ENCODE assay signal across 8 cellular contexts in the genomic region with DNA sequence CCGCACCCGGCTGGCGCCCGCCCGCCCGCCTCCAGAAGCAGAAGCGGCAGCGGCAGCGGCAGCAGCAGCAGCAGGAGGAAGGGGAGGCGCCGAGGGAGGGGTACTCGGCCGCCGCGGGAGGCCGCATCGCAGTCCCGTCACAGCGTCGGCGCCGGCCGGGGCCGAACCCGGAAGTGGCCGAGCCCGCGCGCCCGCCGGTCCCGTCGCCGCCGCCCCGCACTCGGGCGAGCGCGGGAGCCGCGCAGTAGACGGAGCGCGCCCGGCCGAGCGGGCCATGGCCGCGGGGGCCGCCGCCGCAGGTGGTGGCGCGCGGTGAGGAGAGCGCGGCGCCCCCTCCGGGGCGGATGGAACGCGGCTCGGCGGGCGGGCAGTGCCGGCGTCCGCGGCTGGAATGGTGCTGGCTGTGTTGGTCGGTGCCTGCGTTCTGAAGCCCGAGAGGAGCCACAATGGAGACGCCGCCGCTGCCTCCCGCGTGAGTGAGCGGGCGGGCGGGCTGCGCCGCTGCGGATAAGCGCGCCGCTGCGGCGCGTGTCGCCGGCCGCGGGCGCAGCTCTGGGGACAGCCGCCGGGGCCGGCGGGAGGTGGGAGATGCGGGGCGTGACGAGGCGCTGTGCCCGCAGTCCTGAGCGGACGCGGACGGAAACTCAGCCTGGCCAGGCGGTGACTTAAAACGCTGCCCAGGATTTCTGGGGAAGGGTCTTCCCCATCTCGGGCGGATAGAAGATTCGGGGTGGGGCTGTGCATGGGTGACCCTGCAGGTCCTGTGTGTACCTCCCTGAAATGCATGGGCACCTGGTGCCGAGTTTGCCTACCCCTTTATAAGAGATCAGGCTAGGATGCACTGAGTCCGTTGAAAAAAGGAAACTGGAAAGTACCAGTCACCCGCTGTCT. TPM values are rescaled to one million over a fixed set of nuclear protein-coding genes. Genes with fewer than 3 reads are reported as not detected.
A peak's percentile ranks its signal among the peaks of the same experiment; 100 is the strongest.
DNase-seq lines count a peak whose midpoint lies in the region; ATAC-seq and TF ChIP-seq lines count a peak whose summit lies in the region.

A gene with protein sequence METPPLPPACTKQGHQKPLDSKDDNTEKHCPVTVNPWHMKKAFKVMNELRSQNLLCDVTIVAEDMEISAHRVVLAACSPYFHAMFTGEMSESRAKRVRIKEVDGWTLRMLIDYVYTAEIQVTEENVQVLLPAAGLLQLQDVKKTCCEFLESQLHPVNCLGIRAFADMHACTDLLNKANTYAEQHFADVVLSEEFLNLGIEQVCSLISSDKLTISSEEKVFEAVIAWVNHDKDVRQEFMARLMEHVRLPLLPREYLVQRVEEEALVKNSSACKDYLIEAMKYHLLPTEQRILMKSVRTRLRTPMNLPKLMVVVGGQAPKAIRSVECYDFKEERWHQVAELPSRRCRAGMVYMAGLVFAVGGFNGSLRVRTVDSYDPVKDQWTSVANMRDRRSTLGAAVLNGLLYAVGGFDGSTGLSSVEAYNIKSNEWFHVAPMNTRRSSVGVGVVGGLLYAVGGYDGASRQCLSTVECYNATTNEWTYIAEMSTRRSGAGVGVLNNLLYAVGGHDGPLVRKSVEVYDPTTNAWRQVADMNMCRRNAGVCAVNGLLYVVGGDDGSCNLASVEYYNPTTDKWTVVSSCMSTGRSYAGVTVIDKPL (plus strand): TSS at position 131 of the 891 bp plus-strand sequence. CDS start 316 bp downstream, at position 447.

- peak; percentile 22 for TF ChIP-seq RAD21 in neural cell (conservative IDR thresholded peaks at IDR 0.05)

- H3K4me3 ChIP-seq in fibroblast of the aortic adventitia (ENCODE audit: low read depth, low read length) (peak within 1 kb of the TSS; percentile 82), neural cell (ENCODE audit: low read length) (peak within 1 kb of the TSS; percentile 89)

- TF ChIP-seq EP300 in neural cell (conservative IDR thresholded peaks at IDR 0.05; ENCODE audit: poor library complexity, severe bottlenecking), result no peak

- no peaks in the 10 kb centered on the region for H3K27me3 ChIP-seq in neural cell (ENCODE audit: insufficient read depth, low read depth, low read length)

- H3K4me2 ChIP-seq in neural cell (ENCODE audit: low read length), result peak within 1 kb of the TSS; percentile 83

- peak within 1 kb of the TSS; percentile 84 for H2AFZ ChIP-seq in neural cell (ENCODE audit: low read depth, low read length)

- DNase-seq in D341Med (ENCODE audit: low spot score) (peak; percentile 90), HPDE6-E6E7 (ENCODE audit: extremely low spot score) (peak; percentile 40), RPMI8226 (peak; percentile 80), fibroblast of the aortic adventitia (ENCODE audit: low read depth) (peak; percentile 67), stromal cell of bone marrow (ENCODE audit: low read depth) (peak; percentile 50)
- peak; percentile 56 for DNase-seq in activated T-helper 9 cell treated with anti-CD3 and anti-CD28 coated beads, Interleukin-2, amount 50 U/mL, for 16 hours (ENCODE audit: low read depth)

- H3K9me3 ChIP-seq in neural cell (ENCODE audit: low read length), result no peaks in the 10 kb centered on the region

- H3K27ac ChIP-seq in neural cell (ENCODE audit: low read length), result peak within 1 kb of the TSS; percentile 83

- no peak for TF ChIP-seq CTCF in fibroblast of the aortic adventitia (IDR thresholded peaks at IDR 0.05; ENCODE audit: insufficient read depth, low read length)
- peak; percentile 25 for TF ChIP-seq CTCF in neural cell (IDR thresholded peaks at IDR 0.05; ENCODE audit: poor library complexity, severe bottlenecking)

- no peaks in the 10 kb centered on the region for H4K20me1 ChIP-seq in neural cell (ENCODE audit: insufficient read depth)

- peaks cover 31% of the 10 kb centered on the region for H3K79me2 ChIP-seq in neural cell (replicated peaks; ENCODE audit: insufficient read depth, low read length)

- no peaks in the 10 kb centered on the region for H3K9me2 ChIP-seq in neural cell (ENCODE audit: insufficient read depth, low read length)

- peak; percentile 90 for ATAC-seq in GM19467 (IDR thresholded peaks at IDR 0.05; ENCODE audit: unreplicated experiment)

- no peaks in the 10 kb centered on the region for H3F3A ChIP-seq in neural cell (ENCODE audit: insufficient read depth, low read length, poor library complexity, severe bottlenecking)

- peak within 1 kb of the TSS; percentile 77 for H3K9ac ChIP-seq in neural cell (ENCODE audit: low read length)

- H3K36me3 ChIP-seq in neural cell (ENCODE audit: insufficient read depth, low read length), result no peaks in the 10 kb centered on the region

TF ChIP-seq in neural cell, 6 proteins besides CTCF, POLR2A, EP300 and RAD21:
- no peak for TF ChIP-seq TAF1 (IDR thresholded peaks at IDR 0.05; ENCODE audit: low read depth)
- TF ChIP-seq, protein P1, sequence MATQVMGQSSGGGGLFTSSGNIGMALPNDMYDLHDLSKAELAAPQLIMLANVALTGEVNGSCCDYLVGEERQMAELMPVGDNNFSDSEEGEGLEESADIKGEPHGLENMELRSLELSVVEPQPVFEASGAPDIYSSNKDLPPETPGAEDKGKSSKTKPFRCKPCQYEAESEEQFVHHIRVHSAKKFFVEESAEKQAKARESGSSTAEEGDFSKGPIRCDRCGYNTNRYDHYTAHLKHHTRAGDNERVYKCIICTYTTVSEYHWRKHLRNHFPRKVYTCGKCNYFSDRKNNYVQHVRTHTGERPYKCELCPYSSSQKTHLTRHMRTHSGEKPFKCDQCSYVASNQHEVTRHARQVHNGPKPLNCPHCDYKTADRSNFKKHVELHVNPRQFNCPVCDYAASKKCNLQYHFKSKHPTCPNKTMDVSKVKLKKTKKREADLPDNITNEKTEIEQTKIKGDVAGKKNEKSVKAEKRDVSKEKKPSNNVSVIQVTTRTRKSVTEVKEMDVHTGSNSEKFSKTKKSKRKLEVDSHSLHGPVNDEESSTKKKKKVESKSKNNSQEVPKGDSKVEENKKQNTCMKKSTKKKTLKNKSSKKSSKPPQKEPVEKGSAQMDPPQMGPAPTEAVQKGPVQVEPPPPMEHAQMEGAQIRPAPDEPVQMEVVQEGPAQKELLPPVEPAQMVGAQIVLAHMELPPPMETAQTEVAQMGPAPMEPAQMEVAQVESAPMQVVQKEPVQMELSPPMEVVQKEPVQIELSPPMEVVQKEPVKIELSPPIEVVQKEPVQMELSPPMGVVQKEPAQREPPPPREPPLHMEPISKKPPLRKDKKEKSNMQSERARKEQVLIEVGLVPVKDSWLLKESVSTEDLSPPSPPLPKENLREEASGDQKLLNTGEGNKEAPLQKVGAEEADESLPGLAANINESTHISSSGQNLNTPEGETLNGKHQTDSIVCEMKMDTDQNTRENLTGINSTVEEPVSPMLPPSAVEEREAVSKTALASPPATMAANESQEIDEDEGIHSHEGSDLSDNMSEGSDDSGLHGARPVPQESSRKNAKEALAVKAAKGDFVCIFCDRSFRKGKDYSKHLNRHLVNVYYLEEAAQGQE (IDR thresholded peaks at IDR 0.05; ENCODE audit: borderline replicate concordance), result no peak
- TF ChIP-seq SMC3 (conservative IDR thresholded peaks at IDR 0.05; ENCODE audit: poor library complexity), result no peak
- no peak for TF ChIP-seq EZH2 (IDR thresholded peaks at IDR 0.05; ENCODE audit: borderline replicate concordance, insufficient read depth, low read length, poor library complexity, severe bottlenecking)
- peak; percentile 73 for TF ChIP-seq MXI1 (conservative IDR thresholded peaks at IDR 0.05; ENCODE audit: poor library complexity, severe bottlenecking)
- peak; percentile 18 for TF ChIP-seq POLR2AphosphoS5 (IDR thresholded peaks at IDR 0.05)
TF ChIP-seq in neural cell: peak in this region for 2.

RNA-seq across cellular contexts. Expression of the gene that starts here (rescaled TPM):
- 14.8 and 43.6 TPM in 2 replicates for total RNA-seq in fibroblast of the aortic adventitia (ENCODE audit: low replicate concordance)
- polyA plus RNA-seq in neural cell, result 40.3 and 42.8 TPM in 2 replicates
- 43.6 and 63.1 TPM in 2 replicates for polyA minus RNA-seq in neural cell

Comparison
In these comparisons a context has a peak if more than half of its experiments do, and no peak if none do; other contexts are left out.
1. Peak in every context shown above with its lines: DNase-seq, ATAC-seq, H3K4me3 ChIP-seq and H3K27ac ChIP-seq.
2. DNase-seq: peak in every context shown above with its lines; median percentile 90 in D341Med; 80 in RPMI8226; 67 in fibroblast of the aortic adventitia; 56 in activated T-helper 9 cell treated with anti-CD3 and anti-CD28 coated beads, Interleukin-2, amount 50 U/mL, for 16 hours; 50 in stromal cell of bone marrow; 40 in HPDE6-E6E7.